In the genomic region with DNA sequence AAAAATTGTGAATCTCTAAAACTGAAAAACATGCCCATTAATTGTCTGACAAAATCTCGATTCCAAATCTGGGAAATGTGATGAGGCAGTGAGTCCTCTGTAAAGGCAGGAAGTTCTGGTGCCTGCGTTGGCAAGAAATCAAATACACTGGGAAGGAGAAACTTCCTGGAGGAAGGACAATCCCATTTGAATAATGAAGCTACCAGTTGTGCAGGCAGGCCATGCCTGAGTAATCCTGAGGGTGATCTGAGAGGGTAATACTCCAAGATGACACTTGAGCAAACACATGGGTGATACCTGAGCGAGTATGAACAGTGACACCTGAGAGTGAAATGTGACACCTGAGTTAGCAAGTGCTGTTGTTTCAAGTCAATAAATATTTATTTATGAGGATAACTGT, we compare ENCODE assay signal across 14 cellular contexts. TPM values are rescaled to one million over a fixed set of nuclear protein-coding genes. Genes with fewer than 3 reads are reported as not detected.
A peak's percentile ranks its signal among the peaks of the same experiment; 100 is the strongest.
DNase-seq lines count a peak whose midpoint lies in the region; ATAC-seq and TF ChIP-seq lines count a peak whose summit lies in the region.
"Had no signal": no experiment of that assay in that cellular context is flagged by ENCODE, and none has a peak within 500 bp of the region (broad histone marks: within the 10 kb centered on the region; RNA-seq: fewer than 3 reads in every experiment).

No MANE protein-coding gene starts in this region.

- peak; percentile 83 for ATAC-seq in mucosa of descending colon
- no peak for ATAC-seq in upper lobe of left lung (ENCODE audit: low FRiP score in 2 of 2)
- no peak for ATAC-seq in activated naive CD4-positive, alpha-beta T cell treated with anti-CD3 and anti-CD28 coated beads, Interleukin-2, amount 50 U/mL, for 72 hours
- ATAC-seq: activated naive CD8-positive, alpha-beta T cell treated with anti-CD3 and anti-CD28 coated beads, Interleukin-2, amount 50 U/mL, for 24 hours; Panc1 had no signal

- no peak for TF ChIP-seq EP300 in upper lobe of left lung (IDR thresholded peaks at IDR 0.05)

- no peak overlapping the region for H3K4me3 ChIP-seq in mucosa of descending colon
- H3K4me3 ChIP-seq in upper lobe of left lung, result no peak overlapping the region

- no peaks in the 10 kb centered on the region for H3K27me3 ChIP-seq in upper lobe of left lung

- no peaks in the 10 kb centered on the region for H3K4me1 ChIP-seq in mucosa of descending colon (ENCODE audit: low read depth)
- H3K4me1 ChIP-seq in upper lobe of left lung, result no peaks in the 10 kb centered on the region

- intact Hi-C loops in mucosa of descending colon (cut with DNase I, micrococcal nuclease), result no loop called here

- H3K27ac ChIP-seq in VCaP (peak overlapping the region; percentile 43), upper lobe of left lung (no peak overlapping the region)

- H3K36me3 ChIP-seq in mucosa of descending colon (ENCODE audit: low read depth), result no peaks in the 10 kb centered on the region
- no peaks in the 10 kb centered on the region for H3K36me3 ChIP-seq in upper lobe of left lung

- no peaks in the 10 kb centered on the region for H3K36me3 Mint-ChIP-seq in activated naive CD4-positive, alpha-beta T cell treated with anti-CD3 and anti-CD28 coated beads, Interleukin-2, amount 50 U/mL, for 72 hours

- DNase-seq in Daoy (ENCODE audit: low read depth) (peak; percentile 6), NCI-H2029 (lab: John Stamatoyannopoulos, UW) (peak; percentile 98), mucosa of descending colon (peak in 1 of 3 donors; percentile 25), upper lobe of left lung (no peak)
- DNase-seq in stimulated activated CD4-positive, alpha-beta T cell treated with anti-CD3 and anti-CD28 coated beads, Interleukin-15, amount 100 ng/mL, for 24 hours, result no peak
- DNase-seq in activated naive CD4-positive, alpha-beta T cell treated with anti-CD3 and anti-CD28 coated beads, Interleukin-2, amount 50 U/mL, for 72 hours (ENCODE audit: low spot score in 2 of 2), result no peak
- DNase-seq: activated CD4-positive, CD25-positive, alpha-beta regulatory T cell treated with anti-CD3 and anti-CD28 coated beads, Interleukin-2, amount 50 U/mL, for 72 hours; activated naive CD8-positive, alpha-beta T cell treated with anti-CD3 and anti-CD28 coated beads, Interleukin-2, amount 50 U/mL, for 24 hours; activated T-cell treated with anti-CD3 and anti-CD28 coated beads for 4 hours; H7; NCI-H2227 treated with DMSO at 0.1 percent for 48 hours; occipital lobe had no signal

- WGBS in upper lobe of left lung, 2 donors, result 58 to 62% methylated on average over 3 of the region's 3 CpGs

- TF ChIP-seq CTCF in VCaP (conservative IDR thresholded peaks at IDR 0.05) (no peak), mucosa of descending colon (IDR thresholded peaks at IDR 0.05) (no peak), upper lobe of left lung (IDR thresholded peaks at IDR 0.05) (no peak)

- H3K9me3 Mint-ChIP-seq in activated naive CD4-positive, alpha-beta T cell treated with anti-CD3 and anti-CD28 coated beads, Interleukin-2, amount 50 U/mL, for 72 hours, result no peaks in the 10 kb centered on the region
- H3K9me3 Mint-ChIP-seq: activated naive CD8-positive, alpha-beta T cell treated with anti-CD3 and anti-CD28 coated beads, Interleukin-2, amount 50 U/mL, for 24 hours had no signal

- H3K9me3 ChIP-seq in mucosa of descending colon, result no peaks in the 10 kb centered on the region
- H3K9me3 ChIP-seq in upper lobe of left lung, result no peaks in the 10 kb centered on the region

- no peak for TF ChIP-seq POLR2A in upper lobe of left lung (IDR thresholded peaks at IDR 0.05)

- no peak overlapping the region for H3K27ac Mint-ChIP-seq in activated naive CD4-positive, alpha-beta T cell treated with anti-CD3 and anti-CD28 coated beads, Interleukin-2, amount 50 U/mL, for 72 hours
- H3K27ac Mint-ChIP-seq: activated naive CD8-positive, alpha-beta T cell treated with anti-CD3 and anti-CD28 coated beads, Interleukin-2, amount 50 U/mL, for 24 hours had no signal

RNA-seq across cellular contexts. Expression of a gene that starts 49.6 kb away (rescaled TPM):
- total RNA-seq in Daoy (2014; rRNA removed; shearing (Covaris generic)), result 5.8 and 6.3 TPM in 2 replicates
- total RNA-seq in mucosa of descending colon (1 to 10 TPM; 1.3 to 2.8 (median 1.8) TPM), upper lobe of left lung (1 to 10 TPM in 5 of 6 donors, under 1 TPM in 1; 0.72 to 3.2 (median 1.6) TPM)
- 1 to 10 TPM; 6.1 to 7.3 TPM for total RNA-seq in activated naive CD4-positive, alpha-beta T cell treated with anti-CD3 and anti-CD28 coated beads, Interleukin-2, amount 50 U/mL, for 72 hours

RNA-seq across cellular contexts. Expression of a gene that starts 49.9 kb away (rescaled TPM):
- total RNA-seq in Daoy (2014; rRNA removed; shearing (Covaris generic)), result 51.9 and 63.5 TPM in 2 replicates
- total RNA-seq in mucosa of descending colon (10 to 100 TPM; 14.9 to 19.9 (median 17.2) TPM), upper lobe of left lung (10 to 100 TPM in 4 of 6 donors, 1 to 10 TPM in 2; 4.2 to 17.8 (median 11.2) TPM)
- 10 to 100 TPM; 42.7 to 42.9 TPM for total RNA-seq in activated naive CD4-positive, alpha-beta T cell treated with anti-CD3 and anti-CD28 coated beads, Interleukin-2, amount 50 U/mL, for 72 hours

Comparison
In these comparisons a context has a peak if more than half of its experiments do, and no peak if none do; other contexts are left out.
1. DNase-seq: peak in Daoy (single experiment) and NCI-H2029 (single experiment); none in upper lobe of left lung (0 of 2), stimulated activated CD4-positive, alpha-beta T cell treated with anti-CD3 and anti-CD28 coated beads, Interleukin-15, amount 100 ng/mL, for 24 hours (single experiment) and activated naive CD4-positive, alpha-beta T cell treated with anti-CD3 and anti-CD28 coated beads, Interleukin-2, amount 50 U/mL, for 72 hours (0 of 2).